ENCODE assay signal across 8 cellular contexts in the genomic region with DNA sequence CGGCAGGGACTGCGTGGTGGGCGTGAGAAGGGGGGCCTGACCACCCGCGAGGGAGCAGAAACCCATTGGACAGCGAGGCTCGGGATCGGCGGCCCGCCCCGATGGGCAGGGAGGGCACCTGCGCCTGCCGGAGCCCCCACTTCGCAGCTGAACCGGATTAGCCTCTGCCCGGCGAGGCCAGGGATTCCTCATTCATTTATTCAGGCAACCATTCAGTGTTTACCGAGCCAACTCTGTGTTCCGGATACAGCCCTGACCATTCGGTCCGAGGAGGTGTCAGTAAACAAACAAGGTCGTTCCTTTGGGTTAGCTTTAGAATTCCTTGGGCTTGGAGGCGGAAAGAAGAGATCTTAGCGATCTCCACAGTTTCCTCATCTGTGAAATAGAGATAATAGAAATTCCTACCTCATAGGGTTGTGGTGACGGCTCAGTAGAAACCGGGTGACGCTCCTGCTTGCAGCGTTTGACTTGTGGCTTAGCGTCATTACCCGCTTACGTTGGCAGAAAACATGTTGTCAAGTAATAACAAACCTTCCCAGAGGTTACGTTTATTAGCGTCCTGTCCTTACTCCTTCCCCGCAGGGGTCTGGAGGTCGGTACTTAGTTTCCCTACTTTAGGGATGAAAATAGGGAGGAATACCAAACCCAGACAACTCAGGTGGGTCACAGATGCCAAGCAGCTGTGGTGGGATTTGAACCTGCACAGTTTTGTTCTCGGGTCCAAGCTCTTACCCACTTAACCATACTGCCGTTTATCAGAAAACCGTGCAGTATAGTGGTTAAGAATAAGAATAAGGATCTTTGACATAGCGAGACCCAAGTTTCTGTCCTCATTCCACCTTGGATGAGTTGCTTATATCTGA. TPM values are rescaled to one million over a fixed set of nuclear protein-coding genes. Genes with fewer than 3 reads are reported as not detected.
DNase-seq lines count a peak whose midpoint lies in the region; ATAC-seq and TF ChIP-seq lines count a peak whose summit lies in the region.

No MANE protein-coding gene starts in this region.

- peak; percentile 70 to 88 (median 87) for DNase-seq in CD4-positive, CD25-positive, alpha-beta regulatory T cell
- DNase-seq in activated T-cell treated with anti-CD3 and anti-CD28 coated beads for 24 hours (ENCODE audit: low read depth) (peak; percentile 63), erythroblast (lab: John Stamatoyannopoulos, UW) (peak; percentile 95 to 96)
- DNase-seq in stimulated activated CD8-positive, alpha-beta memory T cell treated with anti-CD3 and anti-CD28 coated beads, Interleukin-4, amount 100 ng/mL, for 4 hours (ENCODE audit: low read depth in 2 of 2, low spot score in 1 of 2) = peak; percentile 34 to 45

- H3K36me3 ChIP-seq in CD4-positive, CD25-positive, alpha-beta regulatory T cell (ENCODE audit: control insufficient read depth, insufficient read depth, low read length) = peaks cover 19% of the 10 kb centered on the region
- H3K36me3 ChIP-seq in HUES64 (ENCODE audit: insufficient read depth, low read length) (peaks cover 17% of the 10 kb centered on the region), OCI-LY3 (replicated peaks; ENCODE audit: low read depth, low read length) (peaks cover 8% of the 10 kb centered on the region), mucosa of stomach (ENCODE audit: control insufficient read depth, insufficient read depth, low read length) (no peaks in the 10 kb centered on the region)

- no peak overlapping the region for H2AFZ ChIP-seq in OCI-LY3 (ENCODE audit: low read depth, low read length)

- H3K4me1 Mint-ChIP-seq in CD4-positive, CD25-positive, alpha-beta regulatory T cell = peaks cover 23 to 53% (median 39%) of the 10 kb centered on the region in 4 donors

- H3K79me2 ChIP-seq in OCI-LY3 (ENCODE audit: low read length) = peaks cover 59% of the 10 kb centered on the region

- peak overlapping the region; percentile 97 for H3K4me3 ChIP-seq in CD4-positive, CD25-positive, alpha-beta regulatory T cell (ENCODE audit: low read depth, low read length)
- H3K4me3 ChIP-seq in HUES64 (ENCODE audit: low read length) (peak overlapping the region; percentile 83), OCI-LY3 (ENCODE audit: low read length) (peak overlapping the region; percentile 99), mucosa of stomach (ENCODE audit: low read length) (peak overlapping the region; percentile 61)

- peak overlapping the region; percentile 89 to 94 (median 92) for H3K4me3 Mint-ChIP-seq in CD4-positive, CD25-positive, alpha-beta regulatory T cell

- H3K27me3 Mint-ChIP-seq in CD4-positive, CD25-positive, alpha-beta regulatory T cell = peaks cover 16% of the 10 kb centered on the region

- H4K20me1 ChIP-seq in OCI-LY3 (ENCODE audit: insufficient read depth, low read length) = peaks cover 43% of the 10 kb centered on the region

- no peaks in the 10 kb centered on the region for H3K9me3 ChIP-seq in CD4-positive, CD25-positive, alpha-beta regulatory T cell (ENCODE audit: control insufficient read depth in 2 of 2, low read length in 2 of 2)
- H3K9me3 ChIP-seq in HUES64 (ENCODE audit: insufficient read depth, low read depth, low read length) = no peaks in the 10 kb centered on the region
- no peaks in the 10 kb centered on the region for H3K9me3 ChIP-seq in OCI-LY3 (ENCODE audit: insufficient read depth, low read length)
- no peaks in the 10 kb centered on the region for H3K9me3 ChIP-seq in mucosa of stomach (ENCODE audit: control insufficient read depth, low read length)

- H3K4me1 ChIP-seq in CD4-positive, CD25-positive, alpha-beta regulatory T cell (ENCODE audit: control insufficient read depth, insufficient read depth, low read length, poor library complexity, severe bottlenecking) = peaks cover 37% of the 10 kb centered on the region
- H3K4me1 ChIP-seq in HUES64 (ENCODE audit: insufficient read depth, low read length) (no peaks in the 10 kb centered on the region), OCI-LY3 (ENCODE audit: low read length) (peaks cover 12% of the 10 kb centered on the region), mucosa of stomach (ENCODE audit: control insufficient read depth, insufficient read depth, low read length) (peaks cover 9% of the 10 kb centered on the region)

- TF ChIP-seq POLR2A in erythroblast (IDR thresholded peaks at IDR 0.05; ENCODE audit: low read length) = peak; percentile 60

- peak overlapping the region; percentile 98 to 100 (median 99) for H3K27ac Mint-ChIP-seq in CD4-positive, CD25-positive, alpha-beta regulatory T cell

- ATAC-seq in CD4-positive, CD25-positive, alpha-beta regulatory T cell (ENCODE audit: low read depth in 2 of 2) = peak; percentile 17 to 20
- ATAC-seq in GM21360 (IDR thresholded peaks at IDR 0.05; ENCODE audit: unreplicated experiment) = peak; percentile 31

- H3K9me3 Mint-ChIP-seq in CD4-positive, CD25-positive, alpha-beta regulatory T cell = peaks cover 0 to 10% (median 2%) of the 10 kb centered on the region in 7 donors

- TF ChIP-seq CTCF in OCI-LY3 (IDR thresholded peaks at IDR 0.05; ENCODE audit: low read depth, low read length) = no peak

- H3K9ac ChIP-seq in HUES64 (ENCODE audit: low read depth, low read length) (peak overlapping the region; percentile 96), OCI-LY3 (ENCODE audit: low read length) (peak overlapping the region; percentile 92), mucosa of stomach (ENCODE audit: low read length) (peak overlapping the region; percentile 88)

- H3K36me3 Mint-ChIP-seq in CD4-positive, CD25-positive, alpha-beta regulatory T cell = peaks cover 15% of the 10 kb centered on the region

- H3K27me3 ChIP-seq in CD4-positive, CD25-positive, alpha-beta regulatory T cell (ENCODE audit: control insufficient read depth, insufficient read depth, low read length) = no peaks in the 10 kb centered on the region
- H3K27me3 ChIP-seq in HUES64 (ENCODE audit: insufficient read depth, low read length) (no peaks in the 10 kb centered on the region), OCI-LY3 (ENCODE audit: low read depth, low read length) (no peaks in the 10 kb centered on the region), mucosa of stomach (ENCODE audit: control insufficient read depth, insufficient read depth, low read length) (no peaks in the 10 kb centered on the region)

- H3K27ac ChIP-seq in CD4-positive, CD25-positive, alpha-beta regulatory T cell (ENCODE audit: insufficient read depth, low read length, poor library complexity, severe bottlenecking) = peak overlapping the region; percentile 100
- H3K27ac ChIP-seq in HUES64 (ENCODE audit: low read depth, low read length) = peak overlapping the region; percentile 96
- H3K27ac ChIP-seq in OCI-LY3 (ENCODE audit: low read length) = peak overlapping the region; percentile 89

- WGBS in HUES64 = 7% methylated on average over 38 of the region's 39 CpGs

- peak overlapping the region; percentile 90 for H3K4me2 ChIP-seq in OCI-LY3 (ENCODE audit: low read length)

RNA-seq across cellular contexts. Expression of gene POLR3E, which starts 0.9 kb away (rescaled TPM):
- 249 TPM for total RNA-seq in CD4-positive, CD25-positive, alpha-beta regulatory T cell
- 10 to 100 TPM; 10.2 to 16.3 (median 14.6) TPM for polyA plus RNA-seq in CD4-positive, CD25-positive, alpha-beta regulatory T cell
- 37.1 TPM for polyA plus RNA-seq in HUES64 (2013, experiment 1 of 2)
- polyA plus RNA-seq in HUES64 (2013, experiment 2 of 2) = 33.0 TPM

Comparison
In these comparisons a context has a peak if more than half of its experiments do, and no peak if none do; other contexts are left out.
1. Peak in every context shown above with its lines: DNase-seq, ATAC-seq, H3K4me3 ChIP-seq and H3K27ac ChIP-seq.
2. DNase-seq: peak in every context shown above with its lines; median percentile 96 in erythroblast; 87 in CD4-positive, CD25-positive, alpha-beta regulatory T cell; 63 in activated T-cell treated with anti-CD3 and anti-CD28 coated beads for 24 hours; 40 in stimulated activated CD8-positive, alpha-beta memory T cell treated with anti-CD3 and anti-CD28 coated beads, Interleukin-4, amount 100 ng/mL, for 4 hours.